In genomic region chr2:233538741-233539140, GRCh38 we compare ENCODE assay signal across 27 cellular contexts.
"Had no signal": no experiment of that assay in that cellular context is flagged by ENCODE, and none has a peak within 500 bp of the region (broad histone marks: within the 10 kb centered on the region; RNA-seq: fewer than 3 reads in every experiment).

No MANE protein-coding gene starts in this region.

- H3K4me3 Mint-ChIP-seq: stimulated activated effector memory CD8-positive, alpha-beta T cell treated with anti-CD3 and anti-CD28 coated beads, Interleukin-12 subunit alpha, Interleukin-12 subunit beta, amount 100 ng/mL, for 72 hours; stimulated activated memory B cell treated with anti-CD40 and anti-IgM and Interleukin-4, amounts not matched to agents 10 μg/mL and 1 μg/mL and 100 μg/mL, for 72 hours; stimulated activated naive B cell treated with anti-CD40 and anti-IgM and Interleukin-4, amounts not matched to agents 10 μg/mL and 1 μg/mL and 100 μg/mL, for 72 hours; stimulated activated naive CD8-positive, alpha-beta T cell treated with anti-CD3 and anti-CD28 coated beads, Interleukin-15, amount 100 ng/mL, for 72 hours; stimulated activated naive CD8-positive, alpha-beta T cell treated with anti-CD3 and anti-CD28 coated beads, Interleukin-15, Interleukin-2, amounts not matched to agents 100 ng/mL and 50 ng/mL, for 24 hours; type B pancreatic cell had no signal

- H3K27me3 ChIP-seq: stomach, suprapubic skin, testis, thyroid gland, tibial artery, tibial nerve, transverse colon, upper lobe of left lung, upper lobe of right lung, uterus, vagina had no signal

- H3K27ac ChIP-seq: stomach, suprapubic skin, testis, thoracic aorta, thyroid gland, tibial artery, tibial nerve, transverse colon, upper lobe of left lung, upper lobe of right lung, uterus, vagina had no signal

- DNase-seq: stimulated activated CD4-positive, alpha-beta T cell treated with anti-CD3 and anti-CD28 coated beads, Interleukin-2, amount 100 ng/mL, for 48 hours; stimulated activated CD4-positive, alpha-beta T cell treated with anti-CD3 and anti-CD28 coated beads, Interleukin-4, amount 100 ng/mL, for 1 hour; stimulated activated CD4-positive, alpha-beta T cell treated with anti-CD3 and anti-CD28 coated beads, Interleukin-4, amount 100 ng/mL, for 24 hours; stimulated activated CD4-positive, alpha-beta T cell treated with anti-CD3 and anti-CD28 coated beads, Interleukin-4, amount 100 ng/mL, for 4 hours; stimulated activated CD8-positive, alpha-beta memory T cell treated with anti-CD3 and anti-CD28 coated beads, Interleukin-4, amount 100 ng/mL, for 48 hours; stimulated activated naive B cell treated with anti-CD40 and anti-IgM and Interleukin-4, amounts not matched to agents 10 μg/mL and 1 μg/mL and 100 μg/mL, for 72 hours; stimulated activated naive CD4-positive, alpha-beta T cell; stimulated activated naive CD4-positive, alpha-beta T cell treated with Interleukin-2 at 50 U/mL for 16 hours; stimulated activated naive CD8-positive, alpha-beta T cell treated with anti-CD3 and anti-CD28 coated beads, Interleukin-15, amount 100 ng/mL, for 72 hours; stimulated activated naive CD8-positive, alpha-beta T cell treated with anti-CD3 and anti-CD28 coated beads, Interleukin-15, Interleukin-2, amounts not matched to agents 100 U/mL and 50 U/mL, for 24 hours; stomach; substantia nigra; testis; thyroid gland; tibial artery; transverse colon; upper lobe of left lung; upper lobe of right lung; uterus had no signal

- H3K36me3 ChIP-seq: thoracic aorta, thyroid gland, uterus had no signal

- ATAC-seq: stimulated activated effector memory CD8-positive, alpha-beta T cell treated with anti-CD3 and anti-CD28 coated beads, Interleukin-12 subunit alpha, Interleukin-12 subunit beta, amount 100 ng/mL, for 72 hours; stimulated activated memory B cell treated with anti-CD40 and anti-IgM and Interleukin-4, amounts not matched to agents 10 μg/mL and 1 μg/mL and 100 μg/mL, for 72 hours; stimulated activated naive B cell treated with anti-CD40 and anti-IgM and Interleukin-4, amounts not matched to agents 10 μg/mL and 1 μg/mL and 100 μg/mL, for 72 hours; stimulated activated naive CD8-positive, alpha-beta T cell treated with anti-CD3 and anti-CD28 coated beads, Interleukin-15, amount 100 ng/mL, for 72 hours; stimulated activated naive CD8-positive, alpha-beta T cell treated with anti-CD3 and anti-CD28 coated beads, Interleukin-15, Interleukin-2, amounts not matched to agents 100 U/mL and 50 U/mL, for 24 hours; upper lobe of right lung had no signal

- H3K27ac Mint-ChIP-seq: stimulated activated effector memory CD8-positive, alpha-beta T cell treated with anti-CD3 and anti-CD28 coated beads, Interleukin-12 subunit alpha, Interleukin-12 subunit beta, amount 100 ng/mL, for 72 hours; stimulated activated memory B cell treated with anti-CD40 and anti-IgM and Interleukin-4, amounts not matched to agents 10 μg/mL and 1 μg/mL and 100 μg/mL, for 72 hours; stimulated activated naive B cell treated with anti-CD40 and anti-IgM and Interleukin-4, amounts not matched to agents 10 μg/mL and 1 μg/mL and 100 μg/mL, for 72 hours; stimulated activated naive CD8-positive, alpha-beta T cell treated with anti-CD3 and anti-CD28 coated beads, Interleukin-15, amount 100 ng/mL, for 72 hours; stimulated activated naive CD8-positive, alpha-beta T cell treated with anti-CD3 and anti-CD28 coated beads, Interleukin-15, Interleukin-2, amounts not matched to agents 100 ng/mL and 50 ng/mL, for 24 hours; type B pancreatic cell had no signal

- H3K4me1 Mint-ChIP-seq: stimulated activated effector memory CD8-positive, alpha-beta T cell treated with anti-CD3 and anti-CD28 coated beads, Interleukin-12 subunit alpha, Interleukin-12 subunit beta, amount 100 ng/mL, for 72 hours; stimulated activated naive CD8-positive, alpha-beta T cell treated with anti-CD3 and anti-CD28 coated beads, Interleukin-15, amount 100 ng/mL, for 72 hours had no signal

- H3K4me1 ChIP-seq: suprapubic skin, testis, tibial artery, tibial nerve, upper lobe of left lung, upper lobe of right lung, uterus, vagina had no signal

- H3K4me3 ChIP-seq: stomach, suprapubic skin, testis, thoracic aorta, thyroid gland, tibial artery, tibial nerve, transverse colon, upper lobe of left lung, upper lobe of right lung, uterus, vagina had no signal

- H3K27me3 Mint-ChIP-seq: stimulated activated memory B cell treated with anti-CD40 and anti-IgM and Interleukin-4, amounts not matched to agents 10 μg/mL and 1 μg/mL and 100 μg/mL, for 72 hours; stimulated activated naive B cell treated with anti-CD40 and anti-IgM and Interleukin-4, amounts not matched to agents 10 μg/mL and 1 μg/mL and 100 μg/mL, for 72 hours; stimulated activated naive CD8-positive, alpha-beta T cell treated with anti-CD3 and anti-CD28 coated beads, Interleukin-15, amount 100 ng/mL, for 72 hours; stimulated activated naive CD8-positive, alpha-beta T cell treated with anti-CD3 and anti-CD28 coated beads, Interleukin-15, Interleukin-2, amounts not matched to agents 100 ng/mL and 50 ng/mL, for 24 hours; type B pancreatic cell had no signal

- H3K9me3 Mint-ChIP-seq: stimulated activated effector memory CD8-positive, alpha-beta T cell treated with anti-CD3 and anti-CD28 coated beads, Interleukin-12 subunit alpha, Interleukin-12 subunit beta, amount 100 ng/mL, for 72 hours; stimulated activated memory B cell treated with anti-CD40 and anti-IgM and Interleukin-4, amounts not matched to agents 10 μg/mL and 1 μg/mL and 100 μg/mL, for 72 hours; stimulated activated naive B cell treated with anti-CD40 and anti-IgM and Interleukin-4, amounts not matched to agents 10 μg/mL and 1 μg/mL and 100 μg/mL, for 72 hours; stimulated activated naive CD8-positive, alpha-beta T cell treated with anti-CD3 and anti-CD28 coated beads, Interleukin-15, amount 100 ng/mL, for 72 hours; stimulated activated naive CD8-positive, alpha-beta T cell treated with anti-CD3 and anti-CD28 coated beads, Interleukin-15, Interleukin-2, amounts not matched to agents 100 ng/mL and 50 ng/mL, for 24 hours; type B pancreatic cell had no signal

- H3K9me3 ChIP-seq: stomach, suprapubic skin, testis, thoracic aorta, thyroid gland, tibial artery, tibial nerve, transverse colon, upper lobe of left lung, upper lobe of right lung, uterus, vagina had no signal
